8 cellular contexts compared by ENCODE assay signal in the genomic region with DNA sequence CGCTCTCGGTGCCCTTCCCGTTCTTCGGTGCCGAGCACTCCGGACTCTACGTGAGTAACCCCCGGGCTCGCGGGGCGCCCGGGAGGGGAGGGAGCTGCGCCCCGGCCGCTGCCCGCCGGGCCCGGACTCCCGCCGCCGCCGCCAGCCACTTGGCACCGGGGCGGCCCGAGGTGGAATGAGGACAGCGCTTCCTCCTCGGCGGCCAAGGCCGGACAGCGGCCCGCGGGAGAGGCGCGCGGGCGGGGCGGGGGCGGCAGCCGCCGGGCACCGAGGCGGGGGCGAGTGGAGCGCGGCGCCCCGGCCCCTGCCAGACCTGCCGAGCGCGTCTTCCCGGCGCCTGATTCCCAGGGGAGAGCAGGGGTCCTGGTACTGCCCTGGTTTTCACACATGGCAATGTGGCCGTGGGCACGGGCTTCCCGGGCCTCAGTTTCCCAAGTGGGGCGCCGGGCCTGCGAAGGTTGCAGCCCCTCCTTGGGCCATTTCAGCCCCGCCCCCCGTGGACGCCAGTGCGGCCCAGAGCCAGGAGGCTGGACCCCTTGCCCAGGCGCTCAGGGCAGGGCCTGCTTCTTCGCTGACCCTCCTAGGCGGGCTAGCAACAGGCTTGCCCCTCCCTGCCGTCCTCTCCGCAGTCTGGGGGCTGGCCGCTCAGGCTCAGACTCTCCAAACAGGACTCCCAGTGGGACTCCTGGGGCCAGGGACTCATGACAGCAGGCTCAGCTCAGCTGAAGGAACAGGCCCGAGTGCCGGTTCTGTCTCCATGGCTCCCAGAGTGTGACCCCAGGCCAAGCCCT. TPM values are rescaled to one million over a fixed set of nuclear protein-coding genes. Genes with fewer than 3 reads are reported as not detected.
A peak's percentile ranks its signal among the peaks of the same experiment; 100 is the strongest.
DNase-seq lines count a peak whose midpoint lies in the region; FAIRE-seq and TF ChIP-seq lines count a peak whose summit lies in the region.

No MANE protein-coding gene starts in this region.

- no CpG with 5 or more reads among the region's 70 CpGs for WGBS in neuronal stem cell (ENCODE audit: extremely low coverage in 2 of 2, insufficient read length in 2 of 2, insufficient replicate concordance in 1 of 2), 2 donors

- no peak overlapping the region for H4K8ac ChIP-seq in neuronal stem cell (ENCODE audit: low read depth, low read length)

- no peak overlapping the region for H2BK12ac ChIP-seq in neuronal stem cell (ENCODE audit: low read length)

- H2BK120ac ChIP-seq in neuronal stem cell (ENCODE audit: low read depth, low read length): no peak overlapping the region

- peaks cover 0 to 8% (median 4%) of the 10 kb centered on the region in 11 experiments; a peak in 4 of 22 replicates for H3K36me3 ChIP-seq in BLaER1 treated with 17β-estradiol and CSF1 and Interleukin-3, amounts not matched to agents 10 nM and 100 nM
- peaks cover 0 to 4% of the 10 kb centered on the region in 2 donors for H3K36me3 ChIP-seq in neuronal stem cell (replicated peaks in 1 of 2; ENCODE audit: control insufficient read depth in 2 of 2, insufficient read depth in 2 of 2, low read length in 2 of 2)

- H2BK15ac ChIP-seq in neuronal stem cell (ENCODE audit: low read length): no peak overlapping the region

- no peak for TF ChIP-seq CTCF in VCaP (conservative IDR thresholded peaks at IDR 0.05)
- no peak for TF ChIP-seq CTCF in fibroblast of villous mesenchyme (IDR thresholded peaks at IDR 0.05; ENCODE audit: insufficient read depth, low read depth, low read length)

- H3K18ac ChIP-seq in neuronal stem cell (ENCODE audit: low read length): peak overlapping the region; percentile 80

- peak overlapping the region; percentile 89 to 99 (median 97) for H3K4me2 ChIP-seq in BLaER1 treated with 17β-estradiol and CSF1 and Interleukin-3, amounts not matched to agents 10 nM and 100 nM
- H3K4me2 ChIP-seq in neuronal stem cell (ENCODE audit: insufficient read depth, low read length, poor library complexity, severe bottlenecking): peak overlapping the region; percentile 86

- H3K23ac ChIP-seq in neuronal stem cell (ENCODE audit: low read depth, low read length, poor library complexity): peak overlapping the region; percentile 55

- H3K79me1 ChIP-seq in neuronal stem cell (ENCODE audit: low read depth, low read length): no peaks in the 10 kb centered on the region

- H3K4me3 ChIP-seq in BLaER1 treated with 17β-estradiol and CSF1 and Interleukin-3, amounts not matched to agents 10 nM and 100 nM: peak overlapping the region; percentile 57 to 72 (median 62)
- H3K4me3 ChIP-seq in fibroblast of villous mesenchyme (ENCODE audit: low read depth, low read length) (peak overlapping the region; percentile 53), neuronal stem cell (ENCODE audit: low read length in 2 of 2) (peak overlapping the region; percentile 15 to 78)

- H3K14ac ChIP-seq in neuronal stem cell (ENCODE audit: low read length): no peak overlapping the region

- H4K91ac ChIP-seq in neuronal stem cell (ENCODE audit: low read depth, low read length, poor library complexity): no peak overlapping the region

- H3K9me3 ChIP-seq in BLaER1 treated with 17β-estradiol and CSF1 and Interleukin-3, amounts not matched to agents 10 nM and 100 nM (replicated peaks in 1 of 11): peaks cover 12 to 20% (median 12%) of the 10 kb centered on the region in 11 experiments
- peaks cover 9 to 12% of the 10 kb centered on the region in 2 donors for H3K9me3 ChIP-seq in neuronal stem cell (replicated peaks in 1 of 2; ENCODE audit: control insufficient read depth in 2 of 2, insufficient read depth in 1 of 2, low read depth in 1 of 2, low read length in 2 of 2)

- peak overlapping the region in 2 of 11 experiments; percentile 46 to 53; a peak in 2 of 22 replicates for H3K27ac ChIP-seq in BLaER1 treated with 17β-estradiol and CSF1 and Interleukin-3, amounts not matched to agents 10 nM and 100 nM
- H3K27ac ChIP-seq in VCaP: peak overlapping the region; percentile 89
- no peak overlapping the region for H3K27ac ChIP-seq in neuronal stem cell (replicated peaks; ENCODE audit: low read length)

- H3K4me1 ChIP-seq in BLaER1 treated with 17β-estradiol and CSF1 and Interleukin-3, amounts not matched to agents 10 nM and 100 nM: peaks cover 25 to 55% (median 50%) of the 10 kb centered on the region in 10 experiments
- peaks cover 2 to 7% of the 10 kb centered on the region in 2 donors for H3K4me1 ChIP-seq in neuronal stem cell (ENCODE audit: control insufficient read depth in 2 of 2, insufficient read depth in 1 of 2, low read depth in 1 of 2, low read length in 2 of 2)

- no peak overlapping the region for H2BK5ac ChIP-seq in neuronal stem cell (ENCODE audit: low read length)

- peaks cover 42 to 74% (median 58%) of the 10 kb centered on the region in 11 experiments for H3K27me3 ChIP-seq in BLaER1 treated with 17β-estradiol and CSF1 and Interleukin-3, amounts not matched to agents 10 nM and 100 nM
- H3K27me3 ChIP-seq in neuronal stem cell (ENCODE audit: control insufficient read depth in 3 of 3, insufficient read depth in 3 of 3, low read depth in 1 of 3, low read length in 3 of 3): peaks cover 7 to 76% (median 30%) of the 10 kb centered on the region in 3 experiments

- DNase-seq in fibroblast of villous mesenchyme (ENCODE audit: low read depth) (no peak), neuronal stem cell (ENCODE audit: low spot score) (no peak), glomerular visceral epithelial cell (ENCODE audit: extremely low spot score) (no peak), frontal cortex (ENCODE audit: low spot score in 2 of 2) (no peak), COR-L47 (lab: John Stamatoyannopoulos, UW) (no peak), NCI-H1092 treated with DMSO at 0.1 percent for 48 hours (lab: John Stamatoyannopoulos, UW) (no peak)

- no peak for FAIRE-seq in frontal cortex (lab: Jason Lieb, UNC)

- H2AK5ac ChIP-seq in neuronal stem cell (ENCODE audit: low read depth, low read length): peak overlapping the region; percentile 32

- H4K20me1 ChIP-seq in BLaER1 treated with 17β-estradiol and CSF1 and Interleukin-3, amounts not matched to agents 10 nM and 100 nM: peaks cover 0 to 54% (median 12%) of the 10 kb centered on the region in 11 experiments; a peak in 12 of 22 replicates

- H3K4ac ChIP-seq in neuronal stem cell (ENCODE audit: low read length): no peak overlapping the region

- peak overlapping the region; percentile 97 for H2AFZ ChIP-seq in neuronal stem cell (ENCODE audit: low read length)

- peak overlapping the region; percentile 37 to 78 (median 68); a peak in 20 of 22 replicates for H3K9ac ChIP-seq in BLaER1 treated with 17β-estradiol and CSF1 and Interleukin-3, amounts not matched to agents 10 nM and 100 nM
- peak overlapping the region; percentile 84 for H3K9ac ChIP-seq in neuronal stem cell (ENCODE audit: low read depth, low read length, poor library complexity)

RNA-seq across cellular contexts. Expression of gene SNED1, which starts 0.8 kb away (rescaled TPM):
- total RNA-seq in fibroblast of villous mesenchyme: 5.5 and 6.5 TPM in 2 replicates
- 0.14 TPM for polyA plus RNA-seq in neuronal stem cell (2013, experiment 1 of 2)
- polyA plus RNA-seq in neuronal stem cell (2013, experiment 2 of 2): 0.04 TPM
- 4.5 TPM for total RNA-seq in frontal cortex
